In genomic region chr12:4320859-4321701, GRCh38 we compare ENCODE assay signal across 8 cellular contexts. TPM values are rescaled to one million over a fixed set of nuclear protein-coding genes. Genes with fewer than 3 reads are reported as not detected.
DNase-seq lines count a peak whose midpoint lies in the region; ATAC-seq and TF ChIP-seq lines count a peak whose summit lies in the region.

A gene with protein sequence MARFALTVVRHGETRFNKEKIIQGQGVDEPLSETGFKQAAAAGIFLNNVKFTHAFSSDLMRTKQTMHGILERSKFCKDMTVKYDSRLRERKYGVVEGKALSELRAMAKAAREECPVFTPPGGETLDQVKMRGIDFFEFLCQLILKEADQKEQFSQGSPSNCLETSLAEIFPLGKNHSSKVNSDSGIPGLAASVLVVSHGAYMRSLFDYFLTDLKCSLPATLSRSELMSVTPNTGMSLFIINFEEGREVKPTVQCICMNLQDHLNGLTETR (plus strand): TSS chr12:4321213. CDS start chr12:4321272, 59 bp downstream.

- H3K79me1 ChIP-seq in mesendoderm (ENCODE audit: low read length): peaks cover 2% of the 10 kb centered on the region

- TSS peak; percentile 57 for BruUV-seq in Caco-2 (replicated peaks; lab: Mats Ljungman, UMichigan)

- H3K56ac ChIP-seq in mesendoderm (ENCODE audit: low read length): peak within 1 kb of the TSS; percentile 96

- peak within 1 kb of the TSS; percentile 91 for H3K27ac Mint-ChIP-seq in Caco-2 (ENCODE audit: unreplicated experiment)
- H3K27ac Mint-ChIP-seq in activated CD8-positive, alpha-beta memory T cell treated with anti-CD3 and anti-CD28 coated beads, Interleukin-2, amount 10 ng/mL, durations not matched to agents 7 days and 5 days: peak within 1 kb of the TSS; percentile 92

- no peak within 1 kb of the TSS for H4K5ac ChIP-seq in mesendoderm (ENCODE audit: low read length)

- no peak within 1 kb of the TSS for H2BK15ac ChIP-seq in mesendoderm (replicated peaks; ENCODE audit: low read depth)

- H2BK120ac ChIP-seq in mesendoderm (ENCODE audit: low read depth, low read length): no peak within 1 kb of the TSS

- CTCF ChIA-PET in Caco-2 (lab: Charles Lee): interaction anchor here (0.7 to 1.0 kb wide), 3 partner anchors 13 to 119 kb away, joined by 3 read pairs; no protein-coding TSS in a partner anchor
- CTCF ChIA-PET in activated CD8-positive, alpha-beta memory T cell treated with anti-CD3 and anti-CD28 coated beads, Interleukin-2, amount 10 ng/mL, durations not matched to agents 7 days and 5 days (lab: Charles Lee): interaction anchor here (1.6 to 2.2 kb wide), 2 partner anchors 28 to 44 kb away, joined by 5 to 6 read pairs; no protein-coding TSS in a partner anchor

- peaks cover 11% of the 10 kb centered on the region for H3K79me2 ChIP-seq in mesendoderm (ENCODE audit: control insufficient read depth, insufficient read depth, low read length)

- H3K18ac ChIP-seq in mesendoderm (ENCODE audit: low read length): peak within 1 kb of the TSS; percentile 73

- H2AK5ac ChIP-seq in mesendoderm (ENCODE audit: low read length): no peak within 1 kb of the TSS

- peaks cover 39% of the 10 kb centered on the region for H3K36me3 Mint-ChIP-seq in Caco-2 (ENCODE audit: insufficient read depth, unreplicated experiment)
- peaks cover 14% of the 10 kb centered on the region for H3K36me3 Mint-ChIP-seq in activated CD8-positive, alpha-beta memory T cell treated with anti-CD3 and anti-CD28 coated beads, Interleukin-2, amount 10 ng/mL, durations not matched to agents 7 days and 5 days

- peak; percentile 95 for ATAC-seq in GM21390 (IDR thresholded peaks at IDR 0.05; ENCODE audit: unreplicated experiment)
- ATAC-seq in activated CD8-positive, alpha-beta memory T cell treated with anti-CD3 and anti-CD28 coated beads, Interleukin-2, amount 10 ng/mL, durations not matched to agents 7 days and 5 days: peak; percentile 98

- H3K4me3 Mint-ChIP-seq in Caco-2 (ENCODE audit: unreplicated experiment): peak within 1 kb of the TSS; percentile 89
- peak within 1 kb of the TSS; percentile 94 for H3K4me3 Mint-ChIP-seq in activated CD8-positive, alpha-beta memory T cell treated with anti-CD3 and anti-CD28 coated beads, Interleukin-2, amount 10 ng/mL, durations not matched to agents 7 days and 5 days

- H3K27me3 ChIP-seq in Caco-2 (replicated peaks; ENCODE audit: control insufficient read depth, insufficient read depth, low read length): no peaks in the 10 kb centered on the region
- no peaks in the 10 kb centered on the region for H3K27me3 ChIP-seq in endocrine pancreas (ENCODE audit: control insufficient read depth, insufficient read depth, low read length)
- no peaks in the 10 kb centered on the region for H3K27me3 ChIP-seq in mesendoderm (ENCODE audit: insufficient read depth, low read length, poor library complexity)

- no peak for TF ChIP-seq CTCF in Caco-2 (IDR thresholded peaks at IDR 0.05; ENCODE audit: insufficient read depth in 1 of 2, low read depth in 1 of 2, low read length in 1 of 2, severe bottlenecking in 1 of 2, unreplicated experiment in 1 of 2)

- H3K27ac ChIP-seq in mesendoderm (ENCODE audit: low read depth, low read length): peak within 1 kb of the TSS; percentile 64

- DNase-seq in Caco-2 (peak; percentile 95 to 99), HUDEP-2 (lab: John Stamatoyannopoulos, UW; ENCODE audit: unreplicated experiment in 76 of 76) (peak in 73 of 76 experiments; percentile 24 to 91 (median 76)), NOMO-1 treated with dmso at 0.1 percent for 144 hours (lab: John Stamatoyannopoulos, UW; ENCODE audit: unreplicated experiment) (peak; percentile 92), mesendoderm (peak; percentile 99)
- peak; percentile 95 for DNase-seq in activated CD8-positive, alpha-beta memory T cell treated with anti-CD3 and anti-CD28 coated beads, Interleukin-2, amount 10 ng/mL, durations not matched to agents 7 days and 5 days
- peak; percentile 89 for DNase-seq in stimulated activated CD8-positive, alpha-beta memory T cell treated with anti-CD3 and anti-CD28 coated beads, Interleukin-12 subunit alpha, Interleukin-12 subunit beta, amount 100 ng/mL, for 4 hours (ENCODE audit: low read depth)

- H3K27me3 Mint-ChIP-seq in Caco-2 (ENCODE audit: insufficient read depth, unreplicated experiment): no peaks in the 10 kb centered on the region
- H3K27me3 Mint-ChIP-seq in activated CD8-positive, alpha-beta memory T cell treated with anti-CD3 and anti-CD28 coated beads, Interleukin-2, amount 10 ng/mL, durations not matched to agents 7 days and 5 days: no peaks in the 10 kb centered on the region

- POLR2A ChIA-PET in Caco-2 (lab: Charles Lee): interaction anchor here (0.6 kb wide), 1 partner anchor 290 kb away, joined by 5 read pairs; no protein-coding TSS in a partner anchor

- peaks cover 15% of the 10 kb centered on the region for H3K4me1 ChIP-seq in Caco-2
- no peaks in the 10 kb centered on the region for H3K4me1 ChIP-seq in endocrine pancreas (ENCODE audit: control insufficient read depth, insufficient read depth, low read length)
- no peaks in the 10 kb centered on the region for H3K4me1 ChIP-seq in mesendoderm (ENCODE audit: control insufficient read depth, low read depth, low read length)

- H3K9me3 ChIP-seq in Caco-2 (no peaks in the 10 kb centered on the region), endocrine pancreas (ENCODE audit: control insufficient read depth, low read length) (no peaks in the 10 kb centered on the region)

- H3K36me3 ChIP-seq in Caco-2 (ENCODE audit: control insufficient read depth, insufficient read depth, low read length) (no peaks in the 10 kb centered on the region), endocrine pancreas (ENCODE audit: control insufficient read depth, insufficient read depth, low read length) (no peaks in the 10 kb centered on the region), mesendoderm (ENCODE audit: control insufficient read depth, insufficient read depth, low read length) (no peaks in the 10 kb centered on the region)

- H4K8ac ChIP-seq in mesendoderm (ENCODE audit: low read depth, low read length): peak within 1 kb of the TSS; percentile 39

- peaks cover 16% of the 10 kb centered on the region for H3K4me1 Mint-ChIP-seq in Caco-2 (ENCODE audit: low read depth, unreplicated experiment)
- peaks cover 37% of the 10 kb centered on the region for H3K4me1 Mint-ChIP-seq in activated CD8-positive, alpha-beta memory T cell treated with anti-CD3 and anti-CD28 coated beads, Interleukin-2, amount 10 ng/mL, durations not matched to agents 7 days and 5 days

- H2BK5ac ChIP-seq in mesendoderm (ENCODE audit: low read length): no peak within 1 kb of the TSS

- H3K4me2 ChIP-seq in mesendoderm (ENCODE audit: low read length): peak within 1 kb of the TSS; percentile 34

- H3K9ac ChIP-seq in endocrine pancreas (ENCODE audit: control insufficient read depth, insufficient read depth, low read length): peak within 1 kb of the TSS; percentile 76
- H3K9ac ChIP-seq in mesendoderm (ENCODE audit: low read length): peak within 1 kb of the TSS; percentile 89

- H3K4me3 ChIP-seq in Caco-2 (ENCODE audit: low read depth, low read length): peak within 1 kb of the TSS; percentile 70
- H3K4me3 ChIP-seq in endocrine pancreas (ENCODE audit: control insufficient read depth, insufficient read depth, low read length): peak within 1 kb of the TSS; percentile 45
- H3K4me3 ChIP-seq in mesendoderm (ENCODE audit: low read length): peak within 1 kb of the TSS; percentile 87

- intact Hi-C loops in Caco-2 (cut with micrococcal nuclease; ENCODE audit: unreplicated experiment): loop anchor here (1.0 kb wide), 1 partner anchor 13 kb away; no protein-coding TSS in a partner anchor

- WGBS in mesendoderm (ENCODE audit: extremely low coverage, insufficient coverage, low lambda C conversion rate): no CpG with 5 or more reads among the region's 76 CpGs

- H3K4ac ChIP-seq in mesendoderm (ENCODE audit: low read depth, low read length): peak within 1 kb of the TSS; percentile 25

- H3K23ac ChIP-seq in mesendoderm (ENCODE audit: low read length): no peak within 1 kb of the TSS

- H3K9me3 Mint-ChIP-seq in Caco-2 (ENCODE audit: unreplicated experiment): no peaks in the 10 kb centered on the region
- no peaks in the 10 kb centered on the region for H3K9me3 Mint-ChIP-seq in activated CD8-positive, alpha-beta memory T cell treated with anti-CD3 and anti-CD28 coated beads, Interleukin-2, amount 10 ng/mL, durations not matched to agents 7 days and 5 days (ENCODE audit: low read depth)

RNA-seq across cellular contexts. Expression of the gene that starts here (rescaled TPM):
- 36.7 and 42.7 TPM in 2 replicates for total RNA-seq in Caco-2 (2022)
- total RNA-seq in activated CD8-positive, alpha-beta memory T cell treated with anti-CD3 and anti-CD28 coated beads, Interleukin-2, amount 10 ng/mL, durations not matched to agents 7 days and 5 days: 10 to 100 TPM in 1 of 2 experiments, 1 to 10 TPM in 1; 7.6 to 18.1 TPM
- polyA plus RNA-seq in mesendoderm (2013, experiment 1 of 2): 13.7 TPM
- polyA plus RNA-seq in mesendoderm (2013, experiment 2 of 2): 13.9 TPM

Comparison
In these comparisons a context has a peak if more than half of its experiments do, and no peak if none do; other contexts are left out.
1. Peak in every context shown above with its lines: DNase-seq, ATAC-seq, H3K4me3 ChIP-seq and H3K27ac ChIP-seq.